In the genomic region with DNA sequence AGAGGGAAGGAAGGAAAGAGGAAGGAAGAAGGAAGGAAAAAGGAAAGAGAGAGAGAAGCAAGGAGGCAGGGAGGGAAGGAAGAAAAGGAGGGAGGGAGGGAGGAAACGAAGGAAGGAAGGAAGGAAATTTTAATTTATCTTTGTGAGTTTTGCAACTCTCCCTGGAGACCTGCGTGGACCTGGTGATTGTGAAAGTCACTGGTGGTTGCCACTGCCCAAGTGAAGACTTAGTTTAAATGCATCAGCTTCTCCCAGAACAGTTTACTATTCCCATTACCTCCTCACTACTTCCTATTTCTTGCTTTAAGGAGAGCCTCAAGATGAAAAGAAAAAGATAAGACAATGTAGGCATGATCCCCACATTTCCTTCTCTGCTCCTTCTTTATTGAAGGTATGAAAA, we compare ENCODE assay signal across 1 cellular context.
TF ChIP-seq lines count a peak whose summit lies in the region.

No MANE protein-coding gene starts in this region.

TF ChIP-seq in GM23338, 12 proteins besides CTCF, POLR2A, EP300 and RAD21 (continued from another document):
- TF ChIP-seq, protein P1, sequence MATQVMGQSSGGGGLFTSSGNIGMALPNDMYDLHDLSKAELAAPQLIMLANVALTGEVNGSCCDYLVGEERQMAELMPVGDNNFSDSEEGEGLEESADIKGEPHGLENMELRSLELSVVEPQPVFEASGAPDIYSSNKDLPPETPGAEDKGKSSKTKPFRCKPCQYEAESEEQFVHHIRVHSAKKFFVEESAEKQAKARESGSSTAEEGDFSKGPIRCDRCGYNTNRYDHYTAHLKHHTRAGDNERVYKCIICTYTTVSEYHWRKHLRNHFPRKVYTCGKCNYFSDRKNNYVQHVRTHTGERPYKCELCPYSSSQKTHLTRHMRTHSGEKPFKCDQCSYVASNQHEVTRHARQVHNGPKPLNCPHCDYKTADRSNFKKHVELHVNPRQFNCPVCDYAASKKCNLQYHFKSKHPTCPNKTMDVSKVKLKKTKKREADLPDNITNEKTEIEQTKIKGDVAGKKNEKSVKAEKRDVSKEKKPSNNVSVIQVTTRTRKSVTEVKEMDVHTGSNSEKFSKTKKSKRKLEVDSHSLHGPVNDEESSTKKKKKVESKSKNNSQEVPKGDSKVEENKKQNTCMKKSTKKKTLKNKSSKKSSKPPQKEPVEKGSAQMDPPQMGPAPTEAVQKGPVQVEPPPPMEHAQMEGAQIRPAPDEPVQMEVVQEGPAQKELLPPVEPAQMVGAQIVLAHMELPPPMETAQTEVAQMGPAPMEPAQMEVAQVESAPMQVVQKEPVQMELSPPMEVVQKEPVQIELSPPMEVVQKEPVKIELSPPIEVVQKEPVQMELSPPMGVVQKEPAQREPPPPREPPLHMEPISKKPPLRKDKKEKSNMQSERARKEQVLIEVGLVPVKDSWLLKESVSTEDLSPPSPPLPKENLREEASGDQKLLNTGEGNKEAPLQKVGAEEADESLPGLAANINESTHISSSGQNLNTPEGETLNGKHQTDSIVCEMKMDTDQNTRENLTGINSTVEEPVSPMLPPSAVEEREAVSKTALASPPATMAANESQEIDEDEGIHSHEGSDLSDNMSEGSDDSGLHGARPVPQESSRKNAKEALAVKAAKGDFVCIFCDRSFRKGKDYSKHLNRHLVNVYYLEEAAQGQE (IDR thresholded peaks at IDR 0.05; ENCODE audit: unreplicated experiment): no peak
- TF ChIP-seq, protein P2, sequence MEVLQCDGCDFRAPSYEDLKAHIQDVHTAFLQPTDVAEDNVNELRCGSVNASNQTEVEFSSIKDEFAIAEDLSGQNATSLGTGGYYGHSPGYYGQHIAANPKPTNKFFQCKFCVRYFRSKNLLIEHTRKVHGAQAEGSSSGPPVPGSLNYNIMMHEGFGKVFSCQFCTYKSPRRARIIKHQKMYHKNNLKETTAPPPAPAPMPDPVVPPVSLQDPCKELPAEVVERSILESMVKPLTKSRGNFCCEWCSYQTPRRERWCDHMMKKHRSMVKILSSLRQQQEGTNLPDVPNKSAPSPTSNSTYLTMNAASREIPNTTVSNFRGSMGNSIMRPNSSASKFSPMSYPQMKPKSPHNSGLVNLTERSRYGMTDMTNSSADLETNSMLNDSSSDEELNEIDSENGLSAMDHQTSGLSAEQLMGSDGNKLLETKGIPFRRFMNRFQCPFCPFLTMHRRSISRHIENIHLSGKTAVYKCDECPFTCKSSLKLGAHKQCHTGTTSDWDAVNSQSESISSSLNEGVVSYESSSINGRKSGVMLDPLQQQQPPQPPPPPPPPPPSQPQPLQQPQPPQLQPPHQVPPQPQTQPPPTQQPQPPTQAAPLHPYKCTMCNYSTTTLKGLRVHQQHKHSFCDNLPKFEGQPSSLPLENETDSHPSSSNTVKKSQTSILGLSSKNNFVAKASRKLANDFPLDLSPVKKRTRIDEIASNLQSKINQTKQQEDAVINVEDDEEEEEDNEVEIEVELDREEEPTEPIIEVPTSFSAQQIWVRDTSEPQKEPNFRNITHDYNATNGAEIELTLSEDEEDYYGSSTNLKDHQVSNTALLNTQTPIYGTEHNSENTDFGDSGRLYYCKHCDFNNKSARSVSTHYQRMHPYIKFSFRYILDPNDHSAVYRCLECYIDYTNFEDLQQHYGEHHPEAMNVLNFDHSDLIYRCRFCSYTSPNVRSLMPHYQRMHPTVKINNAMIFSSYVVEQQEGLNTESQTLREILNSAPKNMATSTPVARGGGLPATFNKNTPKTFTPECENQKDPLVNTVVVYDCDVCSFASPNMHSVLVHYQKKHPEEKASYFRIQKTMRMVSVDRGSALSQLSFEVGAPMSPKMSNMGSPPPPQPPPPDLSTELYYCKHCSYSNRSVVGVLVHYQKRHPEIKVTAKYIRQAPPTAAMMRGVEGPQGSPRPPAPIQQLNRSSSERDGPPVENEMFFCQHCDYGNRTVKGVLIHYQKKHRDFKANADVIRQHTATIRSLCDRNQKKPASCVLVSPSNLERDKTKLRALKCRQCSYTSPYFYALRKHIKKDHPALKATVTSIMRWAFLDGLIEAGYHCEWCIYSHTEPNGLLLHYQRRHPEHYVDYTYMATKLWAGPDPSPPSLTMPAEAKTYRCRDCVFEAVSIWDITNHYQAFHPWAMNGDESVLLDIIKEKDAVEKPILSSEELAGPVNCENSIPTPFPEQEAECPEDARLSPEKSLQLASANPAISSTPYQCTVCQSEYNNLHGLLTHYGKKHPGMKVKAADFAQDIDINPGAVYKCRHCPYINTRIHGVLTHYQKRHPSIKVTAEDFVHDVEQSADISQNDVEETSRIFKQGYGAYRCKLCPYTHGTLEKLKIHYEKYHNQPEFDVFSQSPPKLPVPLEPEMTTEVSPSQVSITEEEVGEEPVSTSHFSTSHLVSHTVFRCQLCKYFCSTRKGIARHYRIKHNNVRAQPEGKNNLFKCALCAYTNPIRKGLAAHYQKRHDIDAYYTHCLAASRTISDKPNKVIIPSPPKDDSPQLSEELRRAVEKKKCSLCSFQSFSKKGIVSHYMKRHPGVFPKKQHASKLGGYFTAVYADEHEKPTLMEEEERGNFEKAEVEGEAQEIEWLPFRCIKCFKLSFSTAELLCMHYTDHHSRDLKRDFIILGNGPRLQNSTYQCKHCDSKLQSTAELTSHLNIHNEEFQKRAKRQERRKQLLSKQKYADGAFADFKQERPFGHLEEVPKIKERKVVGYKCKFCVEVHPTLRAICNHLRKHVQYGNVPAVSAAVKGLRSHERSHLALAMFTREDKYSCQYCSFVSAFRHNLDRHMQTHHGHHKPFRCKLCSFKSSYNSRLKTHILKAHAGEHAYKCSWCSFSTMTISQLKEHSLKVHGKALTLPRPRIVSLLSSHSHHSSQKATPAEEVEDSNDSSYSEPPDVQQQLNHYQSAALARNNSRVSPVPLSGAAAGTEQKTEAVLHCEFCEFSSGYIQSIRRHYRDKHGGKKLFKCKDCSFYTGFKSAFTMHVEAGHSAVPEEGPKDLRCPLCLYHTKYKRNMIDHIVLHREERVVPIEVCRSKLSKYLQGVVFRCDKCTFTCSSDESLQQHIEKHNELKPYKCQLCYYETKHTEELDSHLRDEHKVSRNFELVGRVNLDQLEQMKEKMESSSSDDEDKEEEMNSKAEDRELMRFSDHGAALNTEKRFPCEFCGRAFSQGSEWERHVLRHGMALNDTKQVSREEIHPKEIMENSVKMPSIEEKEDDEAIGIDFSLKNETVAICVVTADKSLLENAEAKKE (CRISPR knock-in tag; IDR thresholded peaks at IDR 0.05): no peak
- no peak for TF ChIP-seq ZNF114 (CRISPR knock-in tag; IDR thresholded peaks at IDR 0.05)
- no peak for TF ChIP-seq EZH2 (IDR thresholded peaks at IDR 0.05; ENCODE audit: low read depth, unreplicated experiment)
- no peak for TF ChIP-seq NANOG (IDR thresholded peaks at IDR 0.05; ENCODE audit: borderline replicate concordance)
- TF ChIP-seq CREB1 (CRISPR knock-in tag; IDR thresholded peaks at IDR 0.05; ENCODE audit: low read depth): no peak
- TF ChIP-seq POLR2AphosphoS5 (IDR thresholded peaks at IDR 0.05; ENCODE audit: low read depth): no peak
